ENCODE assay signal across 6 cellular contexts in genomic region chrX:153727108-153727931, GRCh38. TPM values are rescaled to one million over a fixed set of nuclear protein-coding genes. Genes with fewer than 3 reads are reported as not detected.
DNase-seq lines count a peak whose midpoint lies in the region; ATAC-seq lines count a peak whose summit lies in the region.

No MANE protein-coding gene starts in this region.

- H3K4me1 ChIP-seq in CD4-positive, alpha-beta memory T cell (ENCODE audit: insufficient read depth, low read length), result peaks cover 40% of the 10 kb centered on the region
- peaks cover 57% of the 10 kb centered on the region for H3K4me1 ChIP-seq in stomach smooth muscle (ENCODE audit: control insufficient read depth, insufficient read depth, low read length)

- peak overlapping the region; percentile 29 to 38 for H3K9ac ChIP-seq in stomach smooth muscle (ENCODE audit: low read length in 2 of 2)

- no peaks in the 10 kb centered on the region for H3K36me3 ChIP-seq in CD4-positive, alpha-beta memory T cell (ENCODE audit: insufficient read depth, low read length)
- H3K36me3 ChIP-seq in stomach smooth muscle (ENCODE audit: control insufficient read depth in 2 of 2, insufficient read depth in 2 of 2, low read length in 2 of 2), result peaks cover 0 to 3% of the 10 kb centered on the region in 2 donors

- peaks cover 10 to 38% (median 24%) of the 10 kb centered on the region in 4 donors for H3K4me1 Mint-ChIP-seq in CD4-positive, alpha-beta memory T cell

- peak overlapping the region in 1 of 2 donors; percentile 28 for H3K4me3 ChIP-seq in CD4-positive, alpha-beta memory T cell (ENCODE audit: low read length in 2 of 2)
- H3K4me3 ChIP-seq in stomach smooth muscle (ENCODE audit: low read length in 2 of 2), result peak overlapping the region; percentile 22 to 57

- H3K36me3 Mint-ChIP-seq in CD4-positive, alpha-beta memory T cell, result peaks cover 7 to 13% of the 10 kb centered on the region in 2 donors

- no peaks in the 10 kb centered on the region for H3K27me3 ChIP-seq in CD4-positive, alpha-beta memory T cell (ENCODE audit: insufficient read depth, low read length)
- H3K27me3 ChIP-seq in stomach smooth muscle (ENCODE audit: control insufficient read depth in 1 of 2, insufficient read depth in 2 of 2, low read length in 2 of 2), result peaks cover 0 to 8% of the 10 kb centered on the region in 2 donors

- ATAC-seq in GM18502 (IDR thresholded peaks at IDR 0.05; ENCODE audit: poor library complexity, unreplicated experiment), result no peak

- POLR2A ChIA-PET in CD4-positive, alpha-beta memory T cell (lab: Charles Lee; ENCODE audit: partially characterized antibody), result interaction anchor here (1.2 to 1.8 kb wide), 4 partner anchors 8 to 244 kb away, joined by 3 to 5 read pairs (median 4); partner anchors contain the start of gene HCFC1

- no peaks in the 10 kb centered on the region for H3K27me3 Mint-ChIP-seq in CD4-positive, alpha-beta memory T cell

- intact Hi-C loops in CD4-positive, alpha-beta memory T cell (cut with micrococcal nuclease), result loop anchor here (10.0 kb wide), 1 partner anchor 113 kb away; no protein-coding TSS in a partner anchor

- CTCF ChIA-PET in CD4-positive, alpha-beta memory T cell (lab: Charles Lee; ENCODE audit: partially characterized antibody), result interaction anchor here (1.2 to 1.4 kb wide), 2 partner anchors 27 to 37 kb away, joined by 3 read pairs; partner anchors contain the start of gene PLXNB3

- no peak for DNase-seq in CD4-positive, alpha-beta memory T cell
- DNase-seq in NOMO-1 treated with DMSO at 0.1 percent for 48 hours (lab: John Stamatoyannopoulos, UW; ENCODE audit: unreplicated experiment) (peak; percentile 18), globus pallidus (ENCODE audit: low spot score) (peak; percentile 83), 8988T (no peak)

- H3K27ac ChIP-seq in CD4-positive, alpha-beta memory T cell (ENCODE audit: low read depth, low read length), result peak overlapping the region; percentile 56
- peak overlapping the region; percentile 75 for H3K27ac ChIP-seq in stomach smooth muscle (ENCODE audit: low read length)

- H3K4me3 Mint-ChIP-seq in CD4-positive, alpha-beta memory T cell, result peak overlapping the region; percentile 1 to 81 (median 75)

- peak overlapping the region; percentile 69 to 90 (median 87) for H3K27ac Mint-ChIP-seq in CD4-positive, alpha-beta memory T cell

- no peaks in the 10 kb centered on the region for H3K9me3 ChIP-seq in CD4-positive, alpha-beta memory T cell (ENCODE audit: control insufficient read depth in 1 of 2, low read length in 2 of 2)
- H3K9me3 ChIP-seq in stomach smooth muscle (ENCODE audit: control insufficient read depth in 2 of 2, low read length in 2 of 2), result peaks cover 0 to 7% of the 10 kb centered on the region in 2 donors

- peaks cover 0 to 5% (median 0%) of the 10 kb centered on the region in 8 donors for H3K9me3 Mint-ChIP-seq in CD4-positive, alpha-beta memory T cell

RNA-seq across cellular contexts. Expression of gene ABCD1, which starts 2.7 kb away (rescaled TPM):
- total RNA-seq in CD4-positive, alpha-beta memory T cell, result 1 to 10 TPM; 6.7 to 6.8 TPM
- polyA plus RNA-seq in CD4-positive, alpha-beta memory T cell, result 1 to 10 TPM; 1.7 to 3.0 TPM

RNA-seq across cellular contexts. Expression of gene BCAP31, which starts 3.1 kb away (rescaled TPM):
- 100 to 1,000 TPM; 126 to 128 TPM for total RNA-seq in CD4-positive, alpha-beta memory T cell
- 100 to 1,000 TPM; 306 to 510 TPM for polyA plus RNA-seq in CD4-positive, alpha-beta memory T cell

RNA-seq across cellular contexts. Expression of gene PLXNB3, which starts 36.7 kb away (rescaled TPM):
- not detected for total RNA-seq in CD4-positive, alpha-beta memory T cell
- polyA plus RNA-seq in CD4-positive, alpha-beta memory T cell, result not detected

RNA-seq across cellular contexts. Expression of gene SLC6A8, which starts 39.6 kb away (rescaled TPM):
- 1 to 10 TPM in 1 of 2 experiments, under 1 TPM in 1; 0.84 to 1.4 TPM for total RNA-seq in CD4-positive, alpha-beta memory T cell
- polyA plus RNA-seq in CD4-positive, alpha-beta memory T cell, result under 1 TPM; 0.11 to 0.21 TPM

RNA-seq across cellular contexts. Expression of gene SRPK3, which starts 53.5 kb away (rescaled TPM):
- not detected for total RNA-seq in CD4-positive, alpha-beta memory T cell
- not detected for polyA plus RNA-seq in CD4-positive, alpha-beta memory T cell

Comparison
In these comparisons a context has a peak if more than half of its experiments do, and no peak if none do; other contexts are left out.
1. DNase-seq: peak in NOMO-1 treated with DMSO at 0.1 percent for 48 hours (single experiment) and globus pallidus (single experiment); none in CD4-positive, alpha-beta memory T cell (0 of 5) and 8988T (single experiment).